Comparison of ENCODE assay signal across 11 cellular contexts in the genomic region with DNA sequence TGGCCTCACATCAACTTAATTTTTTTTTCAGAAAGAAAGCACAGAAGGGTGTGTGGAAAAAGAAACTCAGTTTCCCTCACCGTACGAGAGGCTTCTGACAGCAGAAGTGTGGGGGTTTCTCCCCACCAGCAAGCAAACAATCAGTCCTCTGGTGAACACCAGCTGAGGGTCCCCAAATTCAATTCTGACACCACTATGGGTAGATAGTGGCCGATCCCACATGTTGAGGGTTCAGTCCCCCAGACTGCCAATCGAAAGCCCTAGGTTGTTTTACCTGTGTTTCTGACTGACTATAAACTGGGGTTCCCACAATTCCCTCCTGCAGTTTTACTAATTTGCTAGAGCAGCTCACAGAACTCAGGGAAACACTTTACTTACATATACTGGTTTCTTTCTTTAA. TPM values are rescaled to one million over a fixed set of nuclear protein-coding genes. Genes with fewer than 3 reads are reported as not detected.
DNase-seq lines count a peak whose midpoint lies in the region; ATAC-seq and TF ChIP-seq lines count a peak whose summit lies in the region.
"Had no signal": no experiment of that assay in that cellular context is flagged by ENCODE, and none has a peak within 500 bp of the region (broad histone marks: within the 10 kb centered on the region; RNA-seq: fewer than 3 reads in every experiment).

No MANE protein-coding gene starts in this region.

- H3K27ac Mint-ChIP-seq in stimulated activated naive CD8-positive, alpha-beta T cell treated with anti-CD3 and anti-CD28 coated beads, Interleukin-15, Interleukin-2, amounts not matched to agents 100 ng/mL and 50 ng/mL, for 24 hours: no peak overlapping the region
- H3K27ac Mint-ChIP-seq in activated T-helper 17 cell treated with anti-CD3 and anti-CD28 coated beads, Interleukin-2, amount 50 U/mL, for 72 hours: peak overlapping the region; percentile 32

- no peaks in the 10 kb centered on the region for H3K9me3 ChIP-seq in lower lobe of right lung
- H3K9me3 ChIP-seq: MG63, neutrophil had no signal

- H3K36me3 ChIP-seq in lower lobe of right lung: peaks cover 13% of the 10 kb centered on the region
- H3K36me3 ChIP-seq: MG63 had no signal

- TF ChIP-seq CTCF in lower lobe of right lung (IDR thresholded peaks at IDR 0.05): no peak

- no peaks in the 10 kb centered on the region for H3K27me3 ChIP-seq in lower lobe of right lung (ENCODE audit: low read depth)
- H3K27me3 ChIP-seq: MG63, neutrophil had no signal

- ATAC-seq in stimulated activated naive CD8-positive, alpha-beta T cell treated with anti-CD3 and anti-CD28 coated beads, Interleukin-15, Interleukin-2, amounts not matched to agents 100 U/mL and 50 U/mL, for 24 hours: no peak
- no peak for ATAC-seq in activated T-helper 17 cell treated with anti-CD3 and anti-CD28 coated beads, Interleukin-2, amount 50 U/mL, for 72 hours (replicated peaks)
- ATAC-seq in lower lobe of right lung: no peak

- H3K27me3 Mint-ChIP-seq in stimulated activated naive CD8-positive, alpha-beta T cell treated with anti-CD3 and anti-CD28 coated beads, Interleukin-15, Interleukin-2, amounts not matched to agents 100 ng/mL and 50 ng/mL, for 24 hours: no peaks in the 10 kb centered on the region
- no peaks in the 10 kb centered on the region for H3K27me3 Mint-ChIP-seq in activated T-helper 17 cell treated with anti-CD3 and anti-CD28 coated beads, Interleukin-2, amount 50 U/mL, for 72 hours

- peak overlapping the region; percentile 46 for H3K4me3 ChIP-seq in lower lobe of right lung

- H3K9me3 Mint-ChIP-seq in stimulated activated naive CD8-positive, alpha-beta T cell treated with anti-CD3 and anti-CD28 coated beads, Interleukin-15, Interleukin-2, amounts not matched to agents 100 ng/mL and 50 ng/mL, for 24 hours: no peaks in the 10 kb centered on the region
- no peaks in the 10 kb centered on the region for H3K9me3 Mint-ChIP-seq in activated T-helper 17 cell treated with anti-CD3 and anti-CD28 coated beads, Interleukin-2, amount 50 U/mL, for 72 hours

- DNase-seq in stimulated activated naive CD8-positive, alpha-beta T cell treated with anti-CD3 and anti-CD28 coated beads, Interleukin-15, Interleukin-2, amounts not matched to agents 100 U/mL and 50 U/mL, for 24 hours: no peak
- no peak for DNase-seq in lower lobe of right lung
- DNase-seq in DMS 273 (lab: John Stamatoyannopoulos, UW; ENCODE audit: unreplicated experiment): no peak
- no peak for DNase-seq in NOMO-1 (lab: John Stamatoyannopoulos, UW; ENCODE audit: unreplicated experiment in 2 of 2)
- DNase-seq in NCI-H2227 (lab: John Stamatoyannopoulos, UW; ENCODE audit: unreplicated experiment): no peak
- DNase-seq in GF-D8 (lab: John Stamatoyannopoulos, UW): no peak

- no peak overlapping the region for H3K27ac ChIP-seq in lower lobe of right lung
- H3K27ac ChIP-seq: neutrophil had no signal

- peaks cover 35% of the 10 kb centered on the region for H3K4me1 ChIP-seq in lower lobe of right lung

- peak overlapping the region; percentile 90 for H3K4me3 Mint-ChIP-seq in stimulated activated naive CD8-positive, alpha-beta T cell treated with anti-CD3 and anti-CD28 coated beads, Interleukin-15, Interleukin-2, amounts not matched to agents 100 ng/mL and 50 ng/mL, for 24 hours
- H3K4me3 Mint-ChIP-seq in activated T-helper 17 cell treated with anti-CD3 and anti-CD28 coated beads, Interleukin-2, amount 50 U/mL, for 72 hours: peak overlapping the region; percentile 88

- H3K4me1 Mint-ChIP-seq in stimulated activated naive CD8-positive, alpha-beta T cell treated with anti-CD3 and anti-CD28 coated beads, Interleukin-15, Interleukin-2, amounts not matched to agents 100 ng/mL and 50 ng/mL, for 24 hours (ENCODE audit: low read depth): peaks cover 42% of the 10 kb centered on the region
- peaks cover 26% of the 10 kb centered on the region for H3K4me1 Mint-ChIP-seq in activated T-helper 17 cell treated with anti-CD3 and anti-CD28 coated beads, Interleukin-2, amount 50 U/mL, for 72 hours

- intact Hi-C loops in lower lobe of right lung (cut with DNase I): no loop called here

- peaks cover 9% of the 10 kb centered on the region for H3K36me3 Mint-ChIP-seq in stimulated activated naive CD8-positive, alpha-beta T cell treated with anti-CD3 and anti-CD28 coated beads, Interleukin-15, Interleukin-2, amounts not matched to agents 100 ng/mL and 50 ng/mL, for 24 hours (ENCODE audit: low read depth)
- H3K36me3 Mint-ChIP-seq in activated T-helper 17 cell treated with anti-CD3 and anti-CD28 coated beads, Interleukin-2, amount 50 U/mL, for 72 hours (ENCODE audit: low read depth): no peaks in the 10 kb centered on the region

RNA-seq across cellular contexts. Expression of a gene that starts 2.1 kb away (rescaled TPM):
- 10 to 100 TPM; 32.3 to 43.7 TPM for total RNA-seq in activated T-helper 17 cell treated with anti-CD3 and anti-CD28 coated beads, Interleukin-2, amount 50 U/mL, for 72 hours
- 211 TPM for total RNA-seq in lower lobe of right lung

RNA-seq across cellular contexts. Expression of a gene that starts 34.9 kb away (rescaled TPM):
- 1 to 10 TPM in 1 of 2 donors, not detected in 1; 1.2 TPM for total RNA-seq in activated T-helper 17 cell treated with anti-CD3 and anti-CD28 coated beads, Interleukin-2, amount 50 U/mL, for 72 hours
- 193 TPM for total RNA-seq in lower lobe of right lung
- total RNA-seq: kidney epithelial cell had no signal

RNA-seq across cellular contexts. Expression of a gene that starts 55.9 kb away (rescaled TPM):
- 1 to 10 TPM; 6.4 to 8.4 TPM for total RNA-seq in activated T-helper 17 cell treated with anti-CD3 and anti-CD28 coated beads, Interleukin-2, amount 50 U/mL, for 72 hours
- 18.0 TPM for total RNA-seq in lower lobe of right lung

Comparison
In these comparisons a context has a peak if more than half of its experiments do, and no peak if none do; other contexts are left out.
1. RNA of a gene that starts 34.9 kb away (total RNA-seq): 193 TPM in lower lobe of right lung (single experiment); 1.2 TPM in activated T-helper 17 cell treated with anti-CD3 and anti-CD28 coated beads, Interleukin-2, amount 50 U/mL, for 72 hours; every median in the first group is over 10 times any median in the second.